ENCODE assay signal across 18 cellular contexts in the genomic region with DNA sequence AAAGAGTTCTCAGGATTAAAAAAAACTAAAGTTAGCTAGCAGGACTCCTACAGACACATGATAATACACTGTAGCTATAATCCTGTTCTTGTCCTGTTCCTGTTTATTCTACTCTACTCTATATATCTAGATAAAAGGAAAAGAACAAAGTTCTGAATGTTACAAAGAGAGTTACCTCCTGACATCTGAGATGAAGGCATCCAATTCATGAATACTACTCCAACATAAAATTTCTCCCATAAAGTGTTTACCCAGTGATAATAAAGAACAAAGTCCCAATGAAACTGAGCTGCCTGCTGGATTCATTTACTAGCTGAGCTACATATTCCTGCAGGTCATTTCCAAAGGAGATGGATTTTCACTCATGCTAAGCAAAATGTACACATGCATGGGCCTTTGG. TPM values are rescaled to one million over a fixed set of nuclear protein-coding genes. Genes with fewer than 3 reads are reported as not detected.
A peak's percentile ranks its signal among the peaks of the same experiment; 100 is the strongest.
DNase-seq lines count a peak whose midpoint lies in the region; TF ChIP-seq lines count a peak whose summit lies in the region.
"Had no signal": no experiment of that assay in that cellular context is flagged by ENCODE, and none has a peak within 500 bp of the region (broad histone marks: within the 10 kb centered on the region; RNA-seq: fewer than 3 reads in every experiment).

No MANE protein-coding gene starts in this region.

- peaks cover 18% of the 10 kb centered on the region for H3K4me1 Mint-ChIP-seq in activated CD4-positive, alpha-beta T cell treated with anti-CD3 and anti-CD28 coated beads, Interleukin-2, amount 10 ng/mL, durations not matched to agents 24 days and 14 days
- H3K4me1 Mint-ChIP-seq in neural progenitor cell = peaks cover 48% of the 10 kb centered on the region

- H3K9me3 ChIP-seq in neural progenitor cell (ENCODE audit: low read depth) = no peaks in the 10 kb centered on the region
- H3K9me3 ChIP-seq: A549 had no signal

- no peak overlapping the region for H3K27ac ChIP-seq in mesendoderm (ENCODE audit: low read depth, low read length)
- peak overlapping the region; percentile 73 for H3K27ac ChIP-seq in neural progenitor cell
- H3K27ac ChIP-seq: 22Rv1, A549, C4-2B had no signal

- H3K79me1 ChIP-seq in mesendoderm (ENCODE audit: low read length) = no peaks in the 10 kb centered on the region

- H2BK5ac ChIP-seq in mesendoderm (ENCODE audit: low read length) = no peak overlapping the region

- H3K9ac ChIP-seq in mesendoderm (ENCODE audit: low read length) = no peak overlapping the region
- H3K9ac ChIP-seq in neural progenitor cell = no peak overlapping the region

- H3K4me2 ChIP-seq in mesendoderm (ENCODE audit: low read length) (no peak overlapping the region), neural progenitor cell (peak overlapping the region; percentile 71)
- H3K4me2 ChIP-seq: A549 had no signal

- H2BK15ac ChIP-seq in mesendoderm (replicated peaks; ENCODE audit: low read depth) = no peak overlapping the region

- peak; percentile 8 for DNase-seq in activated CD4-positive, alpha-beta T cell treated with anti-CD3 and anti-CD28 coated beads, Interleukin-2, amount 10 ng/mL, durations not matched to agents 24 days and 14 days
- DNase-seq in activated CD4-positive, alpha-beta T cell treated with anti-CD3 and anti-CD28 coated beads, Interleukin-2, amount 50 U/mL, for 1 hour = no peak
- DNase-seq in mesendoderm (no peak), neural progenitor cell (ENCODE audit: low spot score) (no peak), NCI-H2196 treated with DMSO at 0.1 percent for 48 hours (lab: John Stamatoyannopoulos, UW; ENCODE audit: unreplicated experiment) (no peak), hepatic stellate cell (ENCODE audit: low spot score) (no peak), NCI-H187 treated with DMSO at 0.1 percent for 48 hours (lab: John Stamatoyannopoulos, UW) (no peak)
- DNase-seq: AML-193; Calu3; CD4-positive, alpha-beta T cell; DMS79 treated with DMSO at 0.1 percent for 48 hours; GF-D8; HCEC 1CT; IMR-90 had no signal

- H4K5ac ChIP-seq in mesendoderm (ENCODE audit: low read length) = no peak overlapping the region

- H3K23ac ChIP-seq in mesendoderm (ENCODE audit: low read length) = no peak overlapping the region

- no peak overlapping the region for H2AFZ ChIP-seq in neural progenitor cell (replicated peaks)
- H2AFZ ChIP-seq: GM23338 had no signal

- H3F3A ChIP-seq in neural progenitor cell (ENCODE audit: low read depth) = peaks cover 41% of the 10 kb centered on the region

- no peaks in the 10 kb centered on the region for H3K27me3 Mint-ChIP-seq in activated CD4-positive, alpha-beta T cell treated with anti-CD3 and anti-CD28 coated beads, Interleukin-2, amount 10 ng/mL, durations not matched to agents 24 days and 14 days
- H3K27me3 Mint-ChIP-seq in neural progenitor cell (ENCODE audit: insufficient read depth, low read depth) = peaks cover 2% of the 10 kb centered on the region
- H3K27me3 Mint-ChIP-seq: CD4-positive, alpha-beta T cell had no signal

- intact Hi-C loops in activated CD4-positive, alpha-beta T cell treated with anti-CD3 and anti-CD28 coated beads, Interleukin-2, amount 10 ng/mL, durations not matched to agents 24 days and 14 days (cut with micrococcal nuclease) = no loop called here

- peaks cover 2% of the 10 kb centered on the region for H3K4me1 ChIP-seq in mesendoderm (ENCODE audit: control insufficient read depth, low read depth, low read length)
- H3K4me1 ChIP-seq in neural progenitor cell = peaks cover 47% of the 10 kb centered on the region
- H3K4me1 ChIP-seq: A549 had no signal

- no peaks in the 10 kb centered on the region for H3K36me3 ChIP-seq in mesendoderm (ENCODE audit: control insufficient read depth, insufficient read depth, low read length)
- H3K36me3 ChIP-seq in neural progenitor cell = peaks cover 2% of the 10 kb centered on the region

- peak overlapping the region; percentile 61 for H2BK120ac ChIP-seq in mesendoderm (ENCODE audit: low read depth, low read length)

- no peaks in the 10 kb centered on the region for H3K79me2 ChIP-seq in mesendoderm (ENCODE audit: control insufficient read depth, insufficient read depth, low read length)
- H3K79me2 ChIP-seq in neural progenitor cell (ENCODE audit: low read depth) = peaks cover 4% of the 10 kb centered on the region

- no peak overlapping the region for H3K4me3 Mint-ChIP-seq in activated CD4-positive, alpha-beta T cell treated with anti-CD3 and anti-CD28 coated beads, Interleukin-2, amount 10 ng/mL, durations not matched to agents 24 days and 14 days
- H3K4me3 Mint-ChIP-seq in neural progenitor cell = no peak overlapping the region
- H3K4me3 Mint-ChIP-seq: CD4-positive, alpha-beta T cell; GM23338 had no signal

- H2AK5ac ChIP-seq in mesendoderm (ENCODE audit: low read length) = no peak overlapping the region

- no peak overlapping the region for H3K4ac ChIP-seq in mesendoderm (ENCODE audit: low read depth, low read length)

- no peak overlapping the region for H3K27ac Mint-ChIP-seq in activated CD4-positive, alpha-beta T cell treated with anti-CD3 and anti-CD28 coated beads, Interleukin-2, amount 10 ng/mL, durations not matched to agents 24 days and 14 days
- H3K27ac Mint-ChIP-seq in neural progenitor cell = peak overlapping the region; percentile 90
- H3K27ac Mint-ChIP-seq: CD4-positive, alpha-beta T cell; GM23338 had no signal

- no peak overlapping the region for H3K56ac ChIP-seq in mesendoderm (ENCODE audit: low read length)

- no peaks in the 10 kb centered on the region for H3K27me3 ChIP-seq in mesendoderm (ENCODE audit: insufficient read depth, low read length, poor library complexity)
- H3K27me3 ChIP-seq in neural progenitor cell = no peaks in the 10 kb centered on the region

- peaks cover 8% of the 10 kb centered on the region for H4K20me1 ChIP-seq in neural progenitor cell (ENCODE audit: low read depth)

- no peak for TF ChIP-seq CTCF in neural progenitor cell (IDR thresholded peaks at IDR 0.05)

- peaks cover 39% of the 10 kb centered on the region for H3K36me3 Mint-ChIP-seq in activated CD4-positive, alpha-beta T cell treated with anti-CD3 and anti-CD28 coated beads, Interleukin-2, amount 10 ng/mL, durations not matched to agents 24 days and 14 days (ENCODE audit: low read depth)
- peaks cover 30% of the 10 kb centered on the region for H3K36me3 Mint-ChIP-seq in neural progenitor cell

- no peak overlapping the region for H3K18ac ChIP-seq in mesendoderm (ENCODE audit: low read length)

- H3K9me3 Mint-ChIP-seq in activated CD4-positive, alpha-beta T cell treated with anti-CD3 and anti-CD28 coated beads, Interleukin-2, amount 10 ng/mL, durations not matched to agents 24 days and 14 days = peaks cover 5% of the 10 kb centered on the region
- peaks cover 30% of the 10 kb centered on the region for H3K9me3 Mint-ChIP-seq in neural progenitor cell

- no peak overlapping the region for H4K8ac ChIP-seq in mesendoderm (ENCODE audit: low read depth, low read length)

- H3K4me3 ChIP-seq in mesendoderm (ENCODE audit: low read length) = no peak overlapping the region
- H3K4me3 ChIP-seq in neural progenitor cell = no peak overlapping the region
- H3K4me3 ChIP-seq: A549, GM23338 had no signal

RNA-seq across cellular contexts. Expression of gene SEPSECS, which starts 27.1 kb away (rescaled TPM):
- 12.0 and 13.2 TPM in 2 replicates for total RNA-seq in activated CD4-positive, alpha-beta T cell treated with anti-CD3 and anti-CD28 coated beads, Interleukin-2, amount 10 ng/mL, durations not matched to agents 24 days and 14 days
- polyA plus RNA-seq in mesendoderm (2013, experiment 1 of 2) = 1.3 TPM
- polyA plus RNA-seq in mesendoderm (2013, experiment 2 of 2) = 1.5 TPM
- total RNA-seq in neural progenitor cell (ENCODE audit: low replicate concordance) = 16.3 and 24.5 TPM in 2 replicates
